In the genomic region with DNA sequence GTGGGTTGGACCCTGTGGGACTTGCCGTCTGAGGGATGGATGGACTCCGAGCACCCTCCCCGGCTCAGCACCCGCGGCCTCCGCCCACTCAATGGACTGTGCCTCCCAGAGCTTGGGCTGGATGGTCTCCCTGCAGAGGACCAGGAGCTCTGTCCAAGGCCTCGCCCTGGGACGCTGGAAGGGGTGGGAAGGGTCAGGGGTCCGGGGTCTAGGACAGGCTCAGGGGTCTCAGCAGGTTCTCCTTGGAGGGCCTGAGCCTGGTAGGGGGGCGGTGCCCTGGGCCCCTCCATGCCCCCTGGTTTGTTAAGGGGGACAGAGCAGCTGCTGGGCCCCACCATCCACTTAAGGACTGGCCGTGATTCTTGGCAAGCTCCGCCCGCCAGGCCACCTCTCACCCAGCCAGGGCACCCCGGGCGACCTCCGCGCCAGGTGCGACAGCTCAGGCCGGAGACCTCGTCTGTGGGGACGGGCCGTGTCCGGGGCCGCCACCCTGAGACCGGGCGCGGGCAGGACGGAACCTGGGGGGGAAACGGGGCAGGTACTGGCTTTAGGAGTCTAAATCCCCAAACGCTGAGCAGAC, we compare ENCODE assay signal across 8 cellular contexts. TPM values are rescaled to one million over a fixed set of nuclear protein-coding genes. Genes with fewer than 3 reads are reported as not detected.
DNase-seq lines count a peak whose midpoint lies in the region; ATAC-seq, FAIRE-seq and TF ChIP-seq lines count a peak whose summit lies in the region.

No MANE protein-coding gene starts in this region.

- peaks cover 7% of the 10 kb centered on the region for H3K4me1 Mint-ChIP-seq in Caco-2 (ENCODE audit: low read depth, unreplicated experiment)
- H3K4me1 Mint-ChIP-seq in activated naive CD8-positive, alpha-beta T cell treated with anti-CD3 and anti-CD28 coated beads for 36 hours = peaks cover 24% of the 10 kb centered on the region

- H3K36me3 Mint-ChIP-seq in Caco-2 (ENCODE audit: insufficient read depth, unreplicated experiment) = peaks cover 21% of the 10 kb centered on the region
- peaks cover 21% of the 10 kb centered on the region for H3K36me3 Mint-ChIP-seq in activated naive CD8-positive, alpha-beta T cell treated with anti-CD3 and anti-CD28 coated beads for 36 hours

- H3K4me3 ChIP-seq in Caco-2 (ENCODE audit: low read depth, low read length) (peak overlapping the region; percentile 98), iPS DF 6.9 (ENCODE audit: low read length) (peak overlapping the region; percentile 44; the same call in 1 of the 2 replicates), skin epidermis (peak overlapping the region; percentile 54 to 96 (median 89))

- no peaks in the 10 kb centered on the region for H3K27me3 Mint-ChIP-seq in Caco-2 (ENCODE audit: insufficient read depth, unreplicated experiment)
- H3K27me3 Mint-ChIP-seq in activated naive CD8-positive, alpha-beta T cell treated with anti-CD3 and anti-CD28 coated beads for 36 hours = peaks cover 8% of the 10 kb centered on the region

- TSS peak; percentile 46 for BruUV-seq in Caco-2 (replicated peaks; lab: Mats Ljungman, UMichigan)

- FAIRE-seq in HTR-8/SVneo (lab: Jason Lieb, UNC) = peak; percentile 4

- POLR2A ChIA-PET in Caco-2 (lab: Charles Lee) = interaction anchor here (0.5 to 0.6 kb wide), 2 partner anchors 26 to 254 kb away, joined by 4 read pairs; a partner anchor contains a TSS

- peak in 1 of 2 experiments; percentile 37 for DNase-seq in Caco-2
- DNase-seq in HTR-8/SVneo (ENCODE audit: insufficient read length, low spot score) = no peak
- DNase-seq in activated naive CD8-positive, alpha-beta T cell treated with anti-CD3 and anti-CD28 coated beads for 36 hours = peak; percentile 31
- no peak for DNase-seq in iPS DF 6.9 (ENCODE audit: low read depth, low spot score)
- DNase-seq in NCI-H1694 (lab: John Stamatoyannopoulos, UW) = no peak

- H3K9me3 Mint-ChIP-seq in Caco-2 (ENCODE audit: unreplicated experiment) = no peaks in the 10 kb centered on the region
- H3K9me3 Mint-ChIP-seq in activated naive CD8-positive, alpha-beta T cell treated with anti-CD3 and anti-CD28 coated beads for 36 hours = no peaks in the 10 kb centered on the region

- H3K27ac Mint-ChIP-seq in Caco-2 (ENCODE audit: unreplicated experiment) = peak overlapping the region; percentile 87
- peak overlapping the region; percentile 87 for H3K27ac Mint-ChIP-seq in activated naive CD8-positive, alpha-beta T cell treated with anti-CD3 and anti-CD28 coated beads for 36 hours

- no peak overlapping the region for H3K27ac ChIP-seq in iPS DF 6.9 (ENCODE audit: low read length)
- peak overlapping the region in 20 of 21 experiments; percentile 74 to 95 (median 88) for H3K27ac ChIP-seq in skin epidermis

- H3K9me3 ChIP-seq in Caco-2 (no peaks in the 10 kb centered on the region), iPS DF 6.9 (ENCODE audit: control insufficient read depth, insufficient read depth, low read length) (no peaks in the 10 kb centered on the region)

- CTCF ChIA-PET in Caco-2 (lab: Charles Lee) = interaction anchor here (0.7 to 1.9 kb wide), 4 partner anchors 25 to 287 kb away, joined by 3 to 9 read pairs (median 4); no protein-coding TSS in a partner anchor

- no peak for TF ChIP-seq CTCF in Caco-2 (IDR thresholded peaks at IDR 0.05; ENCODE audit: insufficient read depth in 1 of 2, low read depth in 1 of 2, low read length in 1 of 2, severe bottlenecking in 1 of 2, unreplicated experiment in 1 of 2)

- no peaks in the 10 kb centered on the region for H3K27me3 ChIP-seq in Caco-2 (replicated peaks; ENCODE audit: control insufficient read depth, insufficient read depth, low read length)
- H3K27me3 ChIP-seq in iPS DF 6.9 (ENCODE audit: control insufficient read depth, insufficient read depth, low read length) = peaks cover 30% of the 10 kb centered on the region

- H3K4me3 Mint-ChIP-seq in Caco-2 (ENCODE audit: unreplicated experiment) = peak overlapping the region; percentile 85
- peak overlapping the region; percentile 86 for H3K4me3 Mint-ChIP-seq in activated naive CD8-positive, alpha-beta T cell treated with anti-CD3 and anti-CD28 coated beads for 36 hours

- H3K4me1 ChIP-seq in Caco-2 (no peaks in the 10 kb centered on the region), iPS DF 6.9 (ENCODE audit: control insufficient read depth, insufficient read depth, low read length) (peaks cover 1% of the 10 kb centered on the region; the same call in 1 of the 2 replicates)

- intact Hi-C loops in Caco-2 (cut with micrococcal nuclease; ENCODE audit: unreplicated experiment) = no loop called here

- ATAC-seq in GM21360 (IDR thresholded peaks at IDR 0.05; ENCODE audit: unreplicated experiment) (peak; percentile 15), HG03565 (IDR thresholded peaks at IDR 0.05; ENCODE audit: unreplicated experiment) (no peak)

- no peaks in the 10 kb centered on the region for H3K36me3 ChIP-seq in Caco-2 (ENCODE audit: control insufficient read depth, insufficient read depth, low read length)
- no peaks in the 10 kb centered on the region for H3K36me3 ChIP-seq in iPS DF 6.9 (ENCODE audit: control insufficient read depth, insufficient read depth, low read length)

- no CpG with 5 or more reads among the region's 30 CpGs for WGBS in iPS DF 6.9 (ENCODE audit: insufficient coverage, insufficient read length)

RNA-seq across cellular contexts. Expression of a gene that starts 29.2 kb away (rescaled TPM):
- total RNA-seq in Caco-2 (2022) = 41.9 and 44.5 TPM in 2 replicates
- 10 to 100 TPM; 58.2 to 61.2 TPM for total RNA-seq in activated naive CD8-positive, alpha-beta T cell treated with anti-CD3 and anti-CD28 coated beads for 36 hours

RNA-seq across cellular contexts. Expression of a gene that starts 52.1 kb away (rescaled TPM):
- 3.4 and 3.7 TPM in 2 replicates for total RNA-seq in Caco-2 (2022)
- total RNA-seq in activated naive CD8-positive, alpha-beta T cell treated with anti-CD3 and anti-CD28 coated beads for 36 hours = 1 to 10 TPM; 2.1 to 2.4 TPM

Comparison
In these comparisons a context has a peak if more than half of its experiments do, and no peak if none do; other contexts are left out.
1. H3K4me3 ChIP-seq: peak in every context shown above with its lines; median percentile 98 in Caco-2; 89 in skin epidermis; 44 in iPS DF 6.9.